ENCODE assay signal across 21 cellular contexts in the genomic region with DNA sequence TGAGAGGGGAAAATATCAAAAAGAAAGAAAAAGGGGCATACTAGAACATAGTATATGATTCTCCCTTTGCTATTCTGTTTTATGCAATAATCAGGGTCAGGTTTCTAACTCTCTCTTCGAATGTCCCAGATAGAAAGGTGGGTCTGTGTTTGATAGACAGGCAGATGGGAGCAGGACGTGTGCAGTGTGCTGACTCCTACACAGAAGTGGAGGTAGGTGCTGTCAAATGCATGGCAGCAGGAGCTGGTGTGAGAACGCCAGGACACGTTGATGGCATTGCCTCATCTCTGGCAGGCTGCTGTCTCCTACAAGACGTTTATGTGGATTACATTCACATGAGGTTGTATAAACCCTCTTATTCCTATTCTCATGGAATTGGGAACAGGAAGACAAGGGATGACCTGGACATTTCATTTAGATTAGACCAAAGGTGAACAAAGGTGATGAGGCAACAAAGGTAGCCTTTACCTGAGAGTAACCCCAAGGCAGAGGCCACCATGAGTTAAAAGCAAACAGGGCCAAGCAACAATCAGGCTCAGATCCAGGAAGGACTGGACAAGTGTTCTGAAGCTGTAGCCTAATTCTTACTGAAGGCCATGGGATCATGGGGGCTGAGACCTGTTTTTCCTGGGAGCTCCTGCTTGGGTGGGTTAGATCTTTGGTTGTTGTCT. TPM values are rescaled to one million over a fixed set of nuclear protein-coding genes. Genes with fewer than 3 reads are reported as not detected.
"Had no signal": no experiment of that assay in that cellular context is flagged by ENCODE, and none has a peak within 500 bp of the region (broad histone marks: within the 10 kb centered on the region; RNA-seq: fewer than 3 reads in every experiment).

No MANE protein-coding gene starts in this region.

- H3K9ac ChIP-seq: parathyroid adenoma had no signal

- H3K27ac ChIP-seq: epithelial cell of prostate, esophagus squamous epithelium, gastroesophageal sphincter, hepatocyte, parathyroid adenoma, prostate gland, thoracic aorta, transverse colon had no signal

- H3K4me1 Mint-ChIP-seq: naive thymus-derived CD4-positive, alpha-beta T cell; stimulated activated naive B cell treated with anti-CD40 and anti-IgM and Interleukin-4, amounts not matched to agents 10 μg/mL and 1 μg/mL and 100 μg/mL, for 72 hours; stimulated activated naive CD8-positive, alpha-beta T cell treated with anti-CD3 and anti-CD28 coated beads, Interleukin-15, amount 100 ng/mL, for 72 hours had no signal

- H3K4me1 ChIP-seq: gastroesophageal sphincter, parathyroid adenoma, prostate gland had no signal

- H3K4me2 ChIP-seq: hepatocyte had no signal

- H2AFZ ChIP-seq: hepatocyte, parathyroid adenoma had no signal

- H3K27me3 Mint-ChIP-seq: stimulated activated naive B cell treated with anti-CD40 and anti-IgM and Interleukin-4, amounts not matched to agents 10 μg/mL and 1 μg/mL and 100 μg/mL, for 72 hours had no signal

- H3K9me3 ChIP-seq: prostate gland, thoracic aorta, transverse colon had no signal

- H3K27me3 ChIP-seq: esophagus squamous epithelium, hepatocyte, transverse colon had no signal

- H3K4me3 Mint-ChIP-seq: effector memory CD8-positive, alpha-beta T cell; naive thymus-derived CD4-positive, alpha-beta T cell; nephron progenitor cell; stimulated activated naive B cell treated with anti-CD40 and anti-IgM and Interleukin-4, amounts not matched to agents 10 μg/mL and 1 μg/mL and 100 μg/mL, for 72 hours; stimulated activated naive CD8-positive, alpha-beta T cell treated with anti-CD3 and anti-CD28 coated beads, Interleukin-15, amount 100 ng/mL, for 72 hours had no signal

- H3K9me3 Mint-ChIP-seq: effector memory CD8-positive, alpha-beta T cell; nephron progenitor cell; stimulated activated naive CD8-positive, alpha-beta T cell treated with anti-CD3 and anti-CD28 coated beads, Interleukin-15, amount 100 ng/mL, for 72 hours had no signal

- H3K36me3 ChIP-seq: esophagus squamous epithelium, gastroesophageal sphincter, prostate gland, thoracic aorta, transverse colon had no signal

- DNase-seq: effector memory CD8-positive, alpha-beta T cell; esophagus squamous epithelium; foreskin fibroblast; kidney; left cardiac atrium; left ventricle myocardium superior; naive thymus-derived CD4-positive, alpha-beta T cell; nephron progenitor cell; retina; stimulated activated CD4-positive, alpha-beta T cell treated with anti-CD3 and anti-CD28 coated beads, Interleukin-2, amount 100 ng/mL, for 24 hours; stimulated activated CD4-positive, alpha-beta T cell treated with anti-CD3 and anti-CD28 coated beads, Interleukin-4, amount 100 ng/mL, for 4 hours; stimulated activated naive B cell treated with anti-CD40 and anti-IgM and Interleukin-4, amounts not matched to agents 10 μg/mL and 1 μg/mL and 100 μg/mL, for 72 hours; stimulated activated naive CD8-positive, alpha-beta T cell treated with anti-CD3 and anti-CD28 coated beads, Interleukin-15, amount 100 ng/mL, for 72 hours; transverse colon had no signal

- H3K79me2 ChIP-seq: parathyroid adenoma had no signal

- H3K36me3 Mint-ChIP-seq: naive thymus-derived CD4-positive, alpha-beta T cell; stimulated activated naive B cell treated with anti-CD40 and anti-IgM and Interleukin-4, amounts not matched to agents 10 μg/mL and 1 μg/mL and 100 μg/mL, for 72 hours had no signal

- ATAC-seq: effector memory CD8-positive, alpha-beta T cell; gastroesophageal sphincter; left ventricle myocardium superior; naive thymus-derived CD4-positive, alpha-beta T cell; sciatic nerve; stimulated activated naive B cell treated with anti-CD40 and anti-IgM and Interleukin-4, amounts not matched to agents 10 μg/mL and 1 μg/mL and 100 μg/mL, for 72 hours; stimulated activated naive CD8-positive, alpha-beta T cell treated with anti-CD3 and anti-CD28 coated beads, Interleukin-15, amount 100 ng/mL, for 72 hours had no signal

- FAIRE-seq: kidney had no signal

- H3K27ac Mint-ChIP-seq: effector memory CD8-positive, alpha-beta T cell; naive thymus-derived CD4-positive, alpha-beta T cell; nephron progenitor cell; stimulated activated naive B cell treated with anti-CD40 and anti-IgM and Interleukin-4, amounts not matched to agents 10 μg/mL and 1 μg/mL and 100 μg/mL, for 72 hours; stimulated activated naive CD8-positive, alpha-beta T cell treated with anti-CD3 and anti-CD28 coated beads, Interleukin-15, amount 100 ng/mL, for 72 hours had no signal

- H3K4me3 ChIP-seq: esophagus squamous epithelium, gastroesophageal sphincter, hepatocyte, prostate gland, thoracic aorta, transverse colon had no signal

RNA-seq across cellular contexts. Expression of a gene that starts 37.8 kb away (rescaled TPM):
- polyA plus RNA-seq: naive thymus-derived CD4-positive, alpha-beta T cell had no signal
